In the genomic region with DNA sequence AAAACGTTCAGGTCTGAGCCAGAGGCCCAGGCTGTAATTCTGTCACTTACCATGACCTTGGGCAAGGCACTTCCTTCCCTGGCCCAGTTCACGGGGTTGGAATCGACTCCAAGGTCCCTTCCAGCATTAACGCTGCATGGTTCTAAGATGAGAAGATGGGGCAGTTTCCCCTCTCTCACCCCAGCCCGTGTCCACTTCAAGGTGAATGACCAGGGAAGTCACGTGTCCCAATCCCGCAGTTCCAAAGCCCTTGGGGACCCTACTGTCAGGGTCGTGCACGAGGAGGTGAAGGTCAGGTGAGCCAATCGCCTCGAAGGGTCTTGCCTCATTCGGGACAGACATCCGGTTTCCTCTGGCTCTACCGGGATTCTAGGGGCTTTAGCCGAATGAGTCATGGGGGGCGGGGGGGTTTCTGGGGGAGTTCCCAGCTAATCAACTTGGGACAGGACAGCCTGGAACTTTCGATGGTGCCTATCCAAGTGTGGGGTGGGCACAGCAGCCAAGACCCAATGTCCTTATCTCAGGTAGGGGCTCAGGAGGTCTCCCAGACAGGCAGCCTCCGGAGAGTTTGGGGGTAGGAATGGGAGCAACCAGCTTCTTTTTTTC, we compare ENCODE assay signal across 7 cellular contexts. TPM values are rescaled to one million over a fixed set of nuclear protein-coding genes. Genes with fewer than 3 reads are reported as not detected.
DNase-seq lines count a peak whose midpoint lies in the region; ATAC-seq and TF ChIP-seq lines count a peak whose summit lies in the region.
"Had no signal": no experiment of that assay in that cellular context is flagged by ENCODE, and none has a peak within 500 bp of the region (broad histone marks: within the 10 kb centered on the region; RNA-seq: fewer than 3 reads in every experiment).

No MANE protein-coding gene starts in this region.

- H3K27ac ChIP-seq in vagina, result peak overlapping the region; percentile 89

- no peaks in the 10 kb centered on the region for H3K27me3 ChIP-seq in vagina

- no peaks in the 10 kb centered on the region for H3K9me3 ChIP-seq in vagina

- TF ChIP-seq CTCF in vagina (IDR thresholded peaks at IDR 0.05), result no peak

- peak; percentile 8 for ATAC-seq in Right ventricle myocardium superior (ENCODE audit: poor library complexity)

- peaks cover 0 to under 1% of the 10 kb centered on the region in 2 donors for H3K36me3 ChIP-seq in vagina

- no peak for TF ChIP-seq POLR2A in vagina (IDR thresholded peaks at IDR 0.05)

- intact Hi-C loops in Right ventricle myocardium superior (cut with DNase I), result no loop called here
- intact Hi-C loops in cardiac septum (cut with DNase I), result loop anchor here (5.0 to 10.0 kb wide), 3 partner anchors 153 to 280 kb away; no protein-coding TSS in a partner anchor
- intact Hi-C loops in vagina (cut with DNase I), result no loop called here

- H3K4me3 ChIP-seq in vagina, result no peak overlapping the region

- peaks cover 63% of the 10 kb centered on the region for H3K4me1 ChIP-seq in vagina

- DNase-seq in Right ventricle myocardium superior (peak; percentile 34), cardiac septum (ENCODE audit: low spot score) (no peak), left kidney (ENCODE audit: low read depth, low spot score) (peak; percentile 33), vagina (ENCODE audit: extremely low spot score in 2 of 2) (no peak), DMS79 treated with DMSO at 0.1 percent for 48 hours (lab: John Stamatoyannopoulos, UW) (no peak)
- no peak for DNase-seq in activated CD8-positive, alpha-beta memory T cell treated with anti-CD3 and anti-CD28 coated beads for 24 hours

RNA-seq across cellular contexts. Expression of a gene that starts 0.8 kb away (rescaled TPM):
- total RNA-seq in Right ventricle myocardium superior (not detected), cardiac septum (not detected), vagina (25.3 TPM)
- total RNA-seq: HT-29 had no signal

RNA-seq across cellular contexts. Expression of a gene that starts 33.9 kb away (rescaled TPM):
- total RNA-seq in Right ventricle myocardium superior, result 88.0 TPM
- 85.2 TPM for total RNA-seq in cardiac septum
- 95.0 TPM for total RNA-seq in vagina

RNA-seq across cellular contexts. Expression of a gene that starts 39.7 kb away (rescaled TPM):
- total RNA-seq in Right ventricle myocardium superior, result 54.0 TPM
- total RNA-seq in cardiac septum, result 56.4 TPM
- total RNA-seq in vagina, result 106 TPM

RNA-seq across cellular contexts. Expression of a gene that starts 48.3 kb away (rescaled TPM):
- total RNA-seq in Right ventricle myocardium superior (80.0 TPM), cardiac septum (66.8 TPM), vagina (40.3 TPM)

RNA-seq across cellular contexts. Expression of a gene that starts 51.7 kb away (rescaled TPM):
- total RNA-seq in Right ventricle myocardium superior (0.40 TPM), cardiac septum (0.48 TPM), vagina (0.74 TPM)
- total RNA-seq: HT-29 had no signal

Comparison
In these comparisons a context has a peak if more than half of its experiments do, and no peak if none do; other contexts are left out.
1. DNase-seq: peak in Right ventricle myocardium superior (single experiment) and left kidney (single experiment); none in cardiac septum (single experiment), vagina (0 of 2), DMS79 treated with DMSO at 0.1 percent for 48 hours (single experiment) and activated CD8-positive, alpha-beta memory T cell treated with anti-CD3 and anti-CD28 coated beads for 24 hours (single experiment).
2. RNA of a gene that starts 0.8 kb away (total RNA-seq): 25.3 TPM in vagina (single experiment); not detected in cardiac septum (single experiment) and not detected in Right ventricle myocardium superior (single experiment); every median in the first group is over 10 times any median in the second.